In the genomic region with DNA sequence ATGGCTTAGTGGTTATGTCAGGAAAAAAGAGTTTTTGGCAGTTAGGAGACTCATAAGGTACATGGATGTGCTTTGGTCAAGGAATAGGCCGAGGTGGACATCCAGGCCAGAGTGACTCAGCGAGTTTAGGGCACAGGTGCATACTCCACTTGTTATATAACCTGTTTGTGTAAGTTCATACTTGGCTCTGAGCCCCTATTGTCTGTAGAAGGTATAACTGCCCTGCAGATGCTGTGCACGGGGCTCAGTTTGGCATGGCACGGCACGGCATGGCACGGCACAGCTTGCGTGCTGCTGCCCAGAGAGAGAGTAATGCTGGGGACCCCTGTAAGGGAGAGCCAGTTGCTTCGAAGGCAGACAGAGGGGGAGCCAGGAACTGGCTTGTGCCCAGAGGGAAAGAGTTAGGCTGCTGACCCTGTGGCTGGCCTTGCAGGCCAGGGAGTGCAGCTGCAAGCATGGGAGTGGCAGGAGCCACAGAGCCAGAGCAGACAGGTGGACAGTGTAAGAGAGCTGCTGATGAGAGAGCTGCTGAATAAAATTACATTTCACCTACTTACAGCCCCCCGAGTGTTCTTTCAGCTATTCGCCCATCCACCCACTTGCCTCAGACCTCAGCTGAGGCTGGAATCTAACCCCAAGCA, we compare ENCODE assay signal across 28 cellular contexts. TPM values are rescaled to one million over a fixed set of nuclear protein-coding genes. Genes with fewer than 3 reads are reported as not detected.
A peak's percentile ranks its signal among the peaks of the same experiment; 100 is the strongest.
DNase-seq lines count a peak whose midpoint lies in the region; ATAC-seq and TF ChIP-seq lines count a peak whose summit lies in the region.
"Had no signal": no experiment of that assay in that cellular context is flagged by ENCODE, and none has a peak within 500 bp of the region (broad histone marks: within the 10 kb centered on the region; RNA-seq: fewer than 3 reads in every experiment).

No MANE protein-coding gene starts in this region.

- H3K79me2 ChIP-seq in GM23338 (replicated peaks; ENCODE audit: insufficient read depth) (no peaks in the 10 kb centered on the region), PC-9 (ENCODE audit: low read depth) (no peaks in the 10 kb centered on the region)

- H3K27me3 ChIP-seq in GM23338 (ENCODE audit: insufficient read depth), result no peaks in the 10 kb centered on the region
- H3K27me3 ChIP-seq in PC-9 (ENCODE audit: insufficient read depth, low read depth), result no peaks in the 10 kb centered on the region
- H3K27me3 ChIP-seq in right lobe of liver, result no peaks in the 10 kb centered on the region
- H3K27me3 ChIP-seq in stomach, result no peaks in the 10 kb centered on the region
- H3K27me3 ChIP-seq: BLaER1, left lung, tibial artery had no signal

- no peak for ATAC-seq in GM23338
- peak in 3 of 4 donors; percentile 18 to 34 (median 30) for ATAC-seq in right lobe of liver
- ATAC-seq in HG02642 (IDR thresholded peaks at IDR 0.05; ENCODE audit: poor library complexity, unreplicated experiment), result no peak
- ATAC-seq: left lung, sciatic nerve, WTC11 had no signal

- H2AFZ ChIP-seq in GM23338 (no peak overlapping the region), PC-9 (no peak overlapping the region)

- no peaks in the 10 kb centered on the region for H3K27me3 Mint-ChIP-seq in GM23338 (ENCODE audit: insufficient read depth, low read depth, poor library complexity)
- H3K27me3 Mint-ChIP-seq: activated naive CD8-positive, alpha-beta T cell; activated T-cell treated with anti-CD3 and anti-CD28 coated beads, Interleukin-2, amount 50 U/mL, for 24 hours; progenitor cell of endocrine pancreas had no signal

- TF ChIP-seq POLR2A in right lobe of liver (IDR thresholded peaks at IDR 0.05) (no peak), stomach (IDR thresholded peaks at IDR 0.05) (no peak)

- H3K4me1 ChIP-seq in GM23338 (ENCODE audit: insufficient read depth) (no peaks in the 10 kb centered on the region; the same call in 1 of the 2 replicates), PC-9 (replicated peaks; ENCODE audit: insufficient read depth) (peaks cover 23% of the 10 kb centered on the region), right lobe of liver (peaks cover 0 to 8% (median 0%) of the 10 kb centered on the region in 4 donors), stomach (peaks cover 14 to 27% (median 20%) of the 10 kb centered on the region in 4 donors)
- H3K4me1 ChIP-seq: BLaER1, left lung, tibial artery had no signal

- no TSS peak for BruUV-seq in PC-9 (replicated peaks; lab: Mats Ljungman, UMichigan)

- CTCF ChIA-PET in PC-9 (lab: Charles Lee), result interaction anchor here (0.6 kb wide), 1 partner anchor 21 kb away, joined by 4 read pairs; no protein-coding TSS in a partner anchor

- H3K4me1 Mint-ChIP-seq in GM23338, result peaks cover 20% of the 10 kb centered on the region
- H3K4me1 Mint-ChIP-seq: memory B cell, naive B cell had no signal

- H3K9me3 ChIP-seq in PC-9 (ENCODE audit: insufficient read depth, low read depth), result peaks cover 5% of the 10 kb centered on the region; the same call in 1 of the 2 replicates
- H3K9me3 ChIP-seq in right lobe of liver, result no peaks in the 10 kb centered on the region
- H3K9me3 ChIP-seq in stomach, result no peaks in the 10 kb centered on the region
- H3K9me3 ChIP-seq: BLaER1, left lung, tibial artery had no signal

- H3K27ac Mint-ChIP-seq in GM23338, result peak overlapping the region; percentile 30; the same call in 1 of the 2 replicates
- H3K27ac Mint-ChIP-seq: activated naive CD8-positive, alpha-beta T cell; activated T-cell treated with anti-CD3 and anti-CD28 coated beads, Interleukin-2, amount 50 U/mL, for 24 hours; memory B cell; naive B cell; progenitor cell of endocrine pancreas; WTC11 had no signal

- H3K9me3 Mint-ChIP-seq in GM23338, result no peaks in the 10 kb centered on the region
- H3K9me3 Mint-ChIP-seq: activated T-cell treated with anti-CD3 and anti-CD28 coated beads, Interleukin-2, amount 50 U/mL, for 24 hours; WTC11 had no signal

- no peak for TF ChIP-seq EP300 in stomach (IDR thresholded peaks at IDR 0.05)

- no peak for TF ChIP-seq CTCF in GM23338 (conservative IDR thresholded peaks at IDR 0.05; ENCODE audit: low read depth in 2 of 2)
- TF ChIP-seq CTCF in PC-9 (conservative IDR thresholded peaks at IDR 0.05), result no peak; the same call in 1 of the 2 replicates
- no peak for TF ChIP-seq CTCF in right lobe of liver (IDR thresholded peaks at IDR 0.05)
- no peak for TF ChIP-seq CTCF in stomach (IDR thresholded peaks at IDR 0.05)

- H3K4me3 Mint-ChIP-seq in GM23338, result no peak overlapping the region
- H3K4me3 Mint-ChIP-seq: activated naive CD8-positive, alpha-beta T cell; activated T-cell treated with anti-CD3 and anti-CD28 coated beads, Interleukin-2, amount 50 U/mL, for 24 hours; memory B cell; naive B cell; WTC11 had no signal

- WGBS in right lobe of liver (ENCODE audit: insufficient coverage, low coverage, low lambda C conversion rate, missing lambda C conversion rate), result 67% methylated on average over 5 of the region's 10 CpGs
- 51 to 72% (median 61%) methylated on average over 10 of the region's 10 CpGs for WGBS in stomach, 5 donors

- no peaks in the 10 kb centered on the region for H3K36me3 Mint-ChIP-seq in GM23338 (ENCODE audit: low read depth)
- H3K36me3 Mint-ChIP-seq: activated naive CD8-positive, alpha-beta T cell; memory B cell; naive B cell; WTC11 had no signal

- no peak overlapping the region for H3K4me3 ChIP-seq in GM23338
- H3K4me3 ChIP-seq in PC-9, result no peak overlapping the region
- H3K4me3 ChIP-seq in right lobe of liver, result no peak overlapping the region
- H3K4me3 ChIP-seq in stomach, result no peak overlapping the region
- H3K4me3 ChIP-seq: BLaER1, left lung, tibial artery had no signal

- H3K9me2 ChIP-seq in GM23338 (ENCODE audit: insufficient read depth) (no peaks in the 10 kb centered on the region), PC-9 (ENCODE audit: insufficient read depth) (no peaks in the 10 kb centered on the region)

- DNase-seq in GM23338 (ENCODE audit: low spot score) (no peak), PC-9 (peak; percentile 41 to 80), right lobe of liver (no peak), stomach (peak; percentile 61), NCI-H2081 (lab: John Stamatoyannopoulos, UW) (no peak), GF-D8 (lab: John Stamatoyannopoulos, UW) (no peak)
- DNase-seq: activated CD4-positive, alpha-beta T cell treated with anti-CD3 and anti-CD28 coated beads, Interleukin-2, amount 50 U/mL, for 1 hour; activated effector memory CD4-positive, alpha-beta T cell treated with anti-CD3 and anti-CD28 coated beads, Interleukin-2, amount 50 U/mL, for 16 hours; activated T-cell treated with anti-CD3 and anti-CD28 coated beads, Interleukin-2, amount 50 U/mL, for 24 hours; DND-41; effector CD8-positive, alpha-beta T cell; left lung; naive B cell; NCI-H1436 treated with DMSO at 0.1 percent for 48 hours; NCI-H2107; NCI-H446; NCI-H82; stimulated activated CD4-positive, alpha-beta T cell treated with anti-CD3 and anti-CD28 coated beads, Interleukin-4, amount 100 ng/mL, for 1 hour; T-helper 1 cell; tibial artery had no signal

- POLR2A ChIA-PET in PC-9 (lab: Charles Lee; ENCODE audit: unreplicated experiment), result no interaction called here

- intact Hi-C loops in PC-9 (cut with micrococcal nuclease; ENCODE audit: unreplicated experiment), result no loop called here
- intact Hi-C loops in right lobe of liver (cut with DNase I), result no loop called here
- intact Hi-C loops in stomach (cut with DNase I; ENCODE audit: low total_unique reads), result no loop called here

- H3K4me2 ChIP-seq in GM23338 (no peak overlapping the region), PC-9 (no peak overlapping the region)
- H3K4me2 ChIP-seq: BLaER1, KMS-11 had no signal

- H3K27ac ChIP-seq in GM23338 (ENCODE audit: low read depth) (no peak overlapping the region), PC-9 (peak overlapping the region; percentile 64), right lobe of liver (no peak overlapping the region), stomach (peak overlapping the region; percentile 56 to 79 (median 67))
- H3K27ac ChIP-seq: BLaER1, KMS-11, left lung, tibial artery had no signal

- H3K36me3 ChIP-seq in GM23338 (ENCODE audit: insufficient read depth), result no peaks in the 10 kb centered on the region
- no peaks in the 10 kb centered on the region for H3K36me3 ChIP-seq in PC-9 (ENCODE audit: low read depth)
- no peaks in the 10 kb centered on the region for H3K36me3 ChIP-seq in right lobe of liver
- no peaks in the 10 kb centered on the region for H3K36me3 ChIP-seq in stomach
- H3K36me3 ChIP-seq: BLaER1, left lung, tibial artery had no signal

- H4K20me1 ChIP-seq in GM23338 (replicated peaks; ENCODE audit: insufficient read depth) (no peaks in the 10 kb centered on the region), PC-9 (ENCODE audit: insufficient read depth) (no peaks in the 10 kb centered on the region)
- H4K20me1 ChIP-seq: BLaER1 had no signal

- H3F3A ChIP-seq in GM23338 (replicated peaks; ENCODE audit: low read depth) (no peaks in the 10 kb centered on the region), PC-9 (ENCODE audit: insufficient read depth, low read depth) (no peaks in the 10 kb centered on the region)

TF ChIP-seq in GM23338, 12 proteins besides CTCF, POLR2A, EP300 and RAD21 (continues in another document):
- TF ChIP-seq, protein P1, sequence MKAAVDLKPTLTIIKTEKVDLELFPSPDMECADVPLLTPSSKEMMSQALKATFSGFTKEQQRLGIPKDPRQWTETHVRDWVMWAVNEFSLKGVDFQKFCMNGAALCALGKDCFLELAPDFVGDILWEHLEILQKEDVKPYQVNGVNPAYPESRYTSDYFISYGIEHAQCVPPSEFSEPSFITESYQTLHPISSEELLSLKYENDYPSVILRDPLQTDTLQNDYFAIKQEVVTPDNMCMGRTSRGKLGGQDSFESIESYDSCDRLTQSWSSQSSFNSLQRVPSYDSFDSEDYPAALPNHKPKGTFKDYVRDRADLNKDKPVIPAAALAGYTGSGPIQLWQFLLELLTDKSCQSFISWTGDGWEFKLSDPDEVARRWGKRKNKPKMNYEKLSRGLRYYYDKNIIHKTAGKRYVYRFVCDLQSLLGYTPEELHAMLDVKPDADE (IDR thresholded peaks at IDR 0.05), result no peak

RNA-seq across cellular contexts. Expression of a gene that starts 32.2 kb away (rescaled TPM):
- total RNA-seq in GM23338 (2014; rRNA removed; shearing (Covaris generic)), result 3.3 and 5.4 TPM in 2 replicates
- polyA plus RNA-seq in GM23338 (2016; fragmentation: Nextera tagmentation; extraction: Ambion mirVana) (1.4 and 2.5 TPM in 2 replicates), stomach (1 to 10 TPM; 1.5 to 3.8 (median 3.3) TPM)
- total RNA-seq in PC-9 (2021) (1.1 and 1.4 TPM in 2 replicates), right lobe of liver (1 to 10 TPM in 3 of 6 experiments, under 1 TPM in 3; 0.35 to 2.0 (median 0.96) TPM), stomach (10 to 100 TPM in 2 of 5 donors, 1 to 10 TPM in 3; 1.2 to 31.4 (median 8.0) TPM)

Comparison
In these comparisons a context has a peak if more than half of its experiments do, and no peak if none do; other contexts are left out.
1. ATAC-seq: peak in right lobe of liver (3 of 4); none in GM23338 (single experiment) and HG02642 (single experiment).
2. DNase-seq: peak in PC-9 (2 of 2) and stomach (single experiment); none in GM23338 (single experiment), right lobe of liver (0 of 3), NCI-H2081 (0 of 2) and GF-D8 (single experiment).
3. H3K27ac ChIP-seq: peak in PC-9 (single experiment) and stomach (5 of 5); none in GM23338 (single experiment) and right lobe of liver (0 of 3).